Comparison of ENCODE assay signal across 8 cellular contexts in the genomic region with DNA sequence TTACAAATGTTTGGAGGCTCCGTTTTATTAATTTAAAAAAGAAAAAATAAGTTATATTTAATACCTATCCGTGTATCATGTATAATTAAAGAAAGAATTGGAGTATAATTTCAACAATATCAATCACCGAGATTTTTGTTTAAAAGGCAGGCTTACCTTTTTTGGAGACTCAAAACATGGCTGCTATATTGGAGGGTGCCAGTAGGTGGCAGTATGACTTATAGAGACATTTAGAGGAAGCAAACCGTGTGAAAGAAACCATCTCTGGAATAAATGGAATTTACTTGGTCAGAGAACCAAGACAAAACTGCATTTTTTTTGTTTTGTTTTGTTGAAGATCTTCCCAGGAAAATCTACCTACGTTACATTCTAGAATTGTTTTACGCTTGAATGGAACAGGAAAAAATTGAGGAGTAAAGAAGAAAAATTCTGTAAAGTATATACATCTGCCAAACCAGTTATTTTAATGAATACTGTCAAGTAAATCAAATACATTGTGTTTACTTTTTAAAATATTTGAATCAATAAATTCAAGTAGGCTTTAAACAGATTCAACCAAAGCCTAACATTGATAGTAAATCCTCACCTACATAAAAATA.
DNase-seq lines count a peak whose midpoint lies in the region; TF ChIP-seq lines count a peak whose summit lies in the region.

No MANE protein-coding gene starts in this region.

- peak; percentile 39 to 73 (median 57) for TF ChIP-seq CTCF in esophagus muscularis mucosa (IDR thresholded peaks at IDR 0.05)
- TF ChIP-seq CTCF in parathyroid adenoma (IDR thresholded peaks at IDR 0.05) = peak; percentile 74

- H3K27me3 ChIP-seq in esophagus muscularis mucosa (no peaks in the 10 kb centered on the region), parathyroid adenoma (ENCODE audit: control insufficient read depth, insufficient read depth, low read length) (no peaks in the 10 kb centered on the region)

- H3K79me2 ChIP-seq in parathyroid adenoma = no peaks in the 10 kb centered on the region

- no peak for TF ChIP-seq EP300 in esophagus muscularis mucosa (IDR thresholded peaks at IDR 0.05)

- 63% methylated on average over 6 of the region's 6 CpGs for WGBS in esophagus muscularis mucosa

- no peak overlapping the region for H2AFZ ChIP-seq in parathyroid adenoma

- DNase-seq in NCI-H2107 treated with DMSO at 0.1 percent for 48 hours (lab: John Stamatoyannopoulos, UW; ENCODE audit: unreplicated experiment) (peak; percentile 28), NCI-H2107 (lab: John Stamatoyannopoulos, UW) (no peak), NCI-H2171 (lab: John Stamatoyannopoulos, UW) (peak; percentile 44), esophagus muscularis mucosa (ENCODE audit: extremely low spot score) (no peak), HPDE6-E6E7 (ENCODE audit: extremely low spot score) (no peak), NCI-H128 (lab: John Stamatoyannopoulos, UW; ENCODE audit: unreplicated experiment) (no peak)
- peak; percentile 76 for DNase-seq in activated CD8-positive, alpha-beta memory T cell treated with anti-CD3 and anti-CD28 coated beads for 24 hours

- TF ChIP-seq POLR2A in esophagus muscularis mucosa (IDR thresholded peaks at IDR 0.05; ENCODE audit: low read depth) = no peak

- H3K4me1 ChIP-seq in esophagus muscularis mucosa = no peaks in the 10 kb centered on the region
- H3K4me1 ChIP-seq in parathyroid adenoma = no peaks in the 10 kb centered on the region

- no peaks in the 10 kb centered on the region for H3K9me3 ChIP-seq in esophagus muscularis mucosa
- H3K9me3 ChIP-seq in parathyroid adenoma (ENCODE audit: control insufficient read depth, low read length) = no peaks in the 10 kb centered on the region

- no peak overlapping the region for H3K4me2 ChIP-seq in parathyroid adenoma (ENCODE audit: low read length)

- H3K36me3 ChIP-seq in esophagus muscularis mucosa (no peaks in the 10 kb centered on the region), parathyroid adenoma (ENCODE audit: control insufficient read depth, insufficient read depth, low read length) (no peaks in the 10 kb centered on the region)

- intact Hi-C loops in esophagus muscularis mucosa (cut with DNase I) = loop anchor here (10.0 kb wide), 1 partner anchor 951 kb away; no protein-coding TSS in a partner anchor

- no peak overlapping the region for H3K9ac ChIP-seq in parathyroid adenoma

- H3K4me3 ChIP-seq in esophagus muscularis mucosa (no peak overlapping the region), parathyroid adenoma (ENCODE audit: low read depth, low read length) (no peak overlapping the region)

- no peak overlapping the region for H3K27ac ChIP-seq in esophagus muscularis mucosa (replicated peaks in 1 of 4)
- H3K27ac ChIP-seq in parathyroid adenoma = no peak overlapping the region

Comparison
In these comparisons a context has a peak if more than half of its experiments do, and no peak if none do; other contexts are left out.
1. DNase-seq: peak in NCI-H2107 treated with DMSO at 0.1 percent for 48 hours (single experiment), NCI-H2171 (single experiment) and activated CD8-positive, alpha-beta memory T cell treated with anti-CD3 and anti-CD28 coated beads for 24 hours (single experiment); none in NCI-H2107 (single experiment), esophagus muscularis mucosa (single experiment), HPDE6-E6E7 (single experiment) and NCI-H128 (single experiment).